ENCODE assay signal across 8 cellular contexts in the genomic region with DNA sequence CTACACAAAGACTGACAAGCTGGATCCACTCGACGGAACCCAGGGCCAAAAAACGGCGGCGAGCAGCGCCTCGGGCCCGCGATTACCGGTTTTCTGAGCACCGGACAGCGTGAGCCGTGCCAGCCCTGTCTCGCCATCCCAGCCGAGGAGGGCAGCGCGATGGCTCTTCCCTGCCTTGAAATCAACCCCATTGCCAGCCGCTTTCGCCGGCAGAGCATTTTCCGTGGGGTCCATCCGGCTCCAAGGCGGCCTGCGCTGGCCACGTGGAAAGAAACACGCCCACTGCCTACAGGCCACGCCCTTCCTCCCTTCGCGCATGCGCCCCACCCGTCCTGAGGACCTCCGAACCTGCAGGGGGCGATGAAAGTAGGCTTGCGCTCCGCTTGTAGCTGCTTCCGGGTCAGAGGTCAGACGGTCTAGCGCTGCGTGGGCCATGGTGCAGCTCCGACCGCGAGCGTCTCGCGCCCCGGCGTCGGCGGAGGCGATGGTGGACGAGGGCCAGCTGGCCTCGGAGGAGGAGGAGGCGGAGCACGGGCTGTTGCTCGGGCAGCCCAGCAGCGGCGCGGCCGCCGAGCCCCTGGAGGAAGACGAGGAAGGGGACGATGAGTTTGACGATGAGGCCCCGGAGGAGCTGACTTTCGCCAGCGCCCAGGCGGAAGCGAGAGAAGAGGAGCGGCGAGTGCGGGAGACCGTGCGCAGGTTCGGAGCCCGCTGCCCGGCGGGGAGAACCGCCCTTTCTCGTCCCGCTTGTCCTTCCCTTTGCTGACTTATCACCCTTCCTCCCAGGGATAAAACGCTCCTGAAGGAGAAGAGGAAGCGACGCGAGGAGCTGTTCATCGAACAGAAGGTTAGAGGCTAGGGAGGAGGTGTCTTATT. TPM values are rescaled to one million over a fixed set of nuclear protein-coding genes. Genes with fewer than 3 reads are reported as not detected.
DNase-seq lines count a peak whose midpoint lies in the region; TF ChIP-seq lines count a peak whose summit lies in the region.

A gene (plus strand): TSS at position 410 of the 876 bp plus-strand sequence. CDS start 24 bp downstream, at position 434.

- H3K14ac ChIP-seq in H9 (ENCODE audit: insufficient read depth, low read length) = peak within 1 kb of the TSS; percentile 76

- WGBS in H9 (ENCODE audit: extremely low coverage, insufficient read length, low lambda C conversion rate) = no CpG with 5 or more reads among the region's 85 CpGs

- peaks cover 3% of the 10 kb centered on the region for H3K79me1 ChIP-seq in H9 (ENCODE audit: insufficient read depth, low read depth, low read length, poor library complexity, severe bottlenecking)

- no peaks in the 10 kb centered on the region for H3K9me3 ChIP-seq in H9 (ENCODE audit: control insufficient read depth, low read depth, low read length)
- H3K9me3 ChIP-seq in MG63 = no peaks in the 10 kb centered on the region
- H3K9me3 ChIP-seq in stomach smooth muscle (ENCODE audit: control insufficient read depth in 2 of 2, low read length in 2 of 2) = no peaks in the 10 kb centered on the region

- peak within 1 kb of the TSS; percentile 61 for H3K4me2 ChIP-seq in H9 (ENCODE audit: insufficient read depth, insufficient read length, low read length)

- peaks cover 18 to 24% of the 10 kb centered on the region in 2 experiments for H3K4me1 Mint-ChIP-seq in H9
- H3K4me1 Mint-ChIP-seq in neural crest cell = peaks cover 40% of the 10 kb centered on the region

- H2BK12ac ChIP-seq in H9 (ENCODE audit: insufficient read length, low read depth, low read length) = no peak within 1 kb of the TSS

- H3K9me3 Mint-ChIP-seq in H9 = no peaks in the 10 kb centered on the region; a peak in 1 of 5 replicates
- H3K9me3 Mint-ChIP-seq in neural crest cell = no peaks in the 10 kb centered on the region

- no peak within 1 kb of the TSS for H2AFZ ChIP-seq in H9 (ENCODE audit: low read length)

- H4K5ac ChIP-seq in H9 (ENCODE audit: insufficient read length, low read depth, low read length) = peak within 1 kb of the TSS; percentile 31

- peak within 1 kb of the TSS; percentile 88 for H3K9ac ChIP-seq in H9 (ENCODE audit: extremely low read depth, insufficient read length, low read length)
- H3K9ac ChIP-seq in stomach smooth muscle (ENCODE audit: low read length in 2 of 2) = peak within 1 kb of the TSS; percentile 91 to 97

- H3K23me2 ChIP-seq in H9 (ENCODE audit: insufficient read length, low read depth, low read length, poor library complexity, severe bottlenecking) = peaks cover 8% of the 10 kb centered on the region

- peak within 1 kb of the TSS; percentile 85 for H3K18ac ChIP-seq in H9 (ENCODE audit: insufficient read length, low read depth, low read length)

- H3K4ac ChIP-seq in H9 (ENCODE audit: low read depth, low read length) = no peak within 1 kb of the TSS

- peaks cover 7 to 49% (median 34%) of the 10 kb centered on the region in 3 experiments; a peak in 6 of 7 replicates for H3K36me3 Mint-ChIP-seq in H9 (ENCODE audit: insufficient read depth in 1 of 3, low read depth in 3 of 3)
- H3K36me3 Mint-ChIP-seq in neural crest cell (ENCODE audit: low read depth) = peaks cover 9% of the 10 kb centered on the region

- no peaks in the 10 kb centered on the region for H3K4me1 ChIP-seq in H9 (ENCODE audit: insufficient read depth, low read length)
- H3K4me1 ChIP-seq in stomach smooth muscle (ENCODE audit: control insufficient read depth, insufficient read depth, low read length) = peaks cover 22% of the 10 kb centered on the region

- H3K27ac ChIP-seq in H9 (ENCODE audit: insufficient read length, low read depth, low read length) (no peak within 1 kb of the TSS), stomach smooth muscle (ENCODE audit: low read length) (peak within 1 kb of the TSS; percentile 86)

- H3K27ac Mint-ChIP-seq in H9 (peak within 1 kb of the TSS; percentile 74 to 97 (median 91)), neural crest cell (ENCODE audit: unreplicated experiment) (peak within 1 kb of the TSS; percentile 96)

- H2BK120ac ChIP-seq in H9 (ENCODE audit: low read depth, low read length, poor library complexity, severe bottlenecking) = no peak within 1 kb of the TSS

- H4K91ac ChIP-seq in H9 (ENCODE audit: insufficient read length, low read depth, low read length) = no peak within 1 kb of the TSS

- H3K27me3 Mint-ChIP-seq in H9 (ENCODE audit: low read depth) = peaks cover 3% of the 10 kb centered on the region; the same call in 1 of the 2 replicates
- no peaks in the 10 kb centered on the region for H3K27me3 Mint-ChIP-seq in neural crest cell (ENCODE audit: low read depth)

- no peak within 1 kb of the TSS for H3K56ac ChIP-seq in H9 (ENCODE audit: insufficient read length, low read depth, low read length)

- no peak within 1 kb of the TSS for H2AK5ac ChIP-seq in H9 (ENCODE audit: insufficient read length, low read length)

- no peak within 1 kb of the TSS for H3K23ac ChIP-seq in H9 (ENCODE audit: insufficient read length, low read depth, low read length)

- H3K4me3 ChIP-seq in MG63 = peak within 1 kb of the TSS; percentile 72
- peak within 1 kb of the TSS; percentile 100 for H3K4me3 ChIP-seq in fibroblast of villous mesenchyme (ENCODE audit: low read depth, low read length)
- H3K4me3 ChIP-seq in stomach smooth muscle (ENCODE audit: low read length in 2 of 2) = peak within 1 kb of the TSS; percentile 95 to 96

- H3K36me3 ChIP-seq in MG63 = peaks cover 37% of the 10 kb centered on the region
- peaks cover 17 to 22% of the 10 kb centered on the region in 2 donors for H3K36me3 ChIP-seq in stomach smooth muscle (ENCODE audit: control insufficient read depth in 2 of 2, insufficient read depth in 2 of 2, low read length in 2 of 2)

- H3K4me3 Mint-ChIP-seq in H9 = peak within 1 kb of the TSS; percentile 99 to 100
- peak within 1 kb of the TSS; percentile 99 for H3K4me3 Mint-ChIP-seq in neural crest cell

- peak; percentile 86 for TF ChIP-seq CTCF in H9 (conservative IDR thresholded peaks at IDR 0.05)
- peak; percentile 89 for TF ChIP-seq CTCF in fibroblast of villous mesenchyme (IDR thresholded peaks at IDR 0.05; ENCODE audit: insufficient read depth, low read depth, low read length)
- TF ChIP-seq CTCF in neural crest cell (conservative IDR thresholded peaks at IDR 0.05) = peak; percentile 91

- no peak within 1 kb of the TSS for H2BK20ac ChIP-seq in H9 (ENCODE audit: low read depth, low read length, poor library complexity, severe bottlenecking)

- H3K27me3 ChIP-seq in H9 (ENCODE audit: insufficient read depth, low read length) = no peaks in the 10 kb centered on the region
- H3K27me3 ChIP-seq in MG63 = no peaks in the 10 kb centered on the region
- no peaks in the 10 kb centered on the region for H3K27me3 ChIP-seq in stomach smooth muscle (ENCODE audit: control insufficient read depth in 1 of 2, insufficient read depth in 2 of 2, low read length in 2 of 2)

- peaks cover 4% of the 10 kb centered on the region; the same call in 1 of the 2 replicates for H3K79me2 ChIP-seq in H9 (ENCODE audit: insufficient read depth, low read length)

- no peak within 1 kb of the TSS for H2BK5ac ChIP-seq in H9 (ENCODE audit: insufficient read length, low read length)

- no peak within 1 kb of the TSS for H3T11ph ChIP-seq in H9 (ENCODE audit: low read length)

- H4K8ac ChIP-seq in H9 (replicated peaks; ENCODE audit: insufficient read length, low read depth, low read length) = no peak within 1 kb of the TSS

- no peaks in the 10 kb centered on the region for H4K20me1 ChIP-seq in H9 (ENCODE audit: control insufficient read depth, insufficient read depth, insufficient read length)

- peak; percentile 97 for DNase-seq in GDM1 (lab: John Stamatoyannopoulos, UW)
- peak; percentile 96 for DNase-seq in H9
- DNase-seq in MG63 = peak; percentile 99
- peak; percentile 82 for DNase-seq in SHP77 treated with DMSO at 0.1 percent for 48 hours (lab: John Stamatoyannopoulos, UW)
- DNase-seq in activated gamma-delta T cell (lab: John Stamatoyannopoulos, UW) = peak; percentile 89
- peak; percentile 99 for DNase-seq in fibroblast of villous mesenchyme (ENCODE audit: low read depth)
- peak; percentile 100 for DNase-seq in neural crest cell (ENCODE audit: low read depth, low spot score)

- no peak within 1 kb of the TSS for H2BK15ac ChIP-seq in H9 (ENCODE audit: low read depth, low read length)

RNA-seq across cellular contexts. Expression of the gene that starts here (rescaled TPM):
- total RNA-seq in H9 (2021) (70.5 and 72.1 TPM in 2 replicates), fibroblast of villous mesenchyme (50.1 and 54.4 TPM in 2 replicates), neural crest cell (54.7 and 63.6 TPM in 2 replicates)
- total RNA-seq in MG63 (2014; rRNA removed; shearing (Covaris generic); ENCODE audit: low replicate concordance) = 222 and 307 TPM in 2 replicates
